ENCODE assay signal across 21 cellular contexts in the genomic region with DNA sequence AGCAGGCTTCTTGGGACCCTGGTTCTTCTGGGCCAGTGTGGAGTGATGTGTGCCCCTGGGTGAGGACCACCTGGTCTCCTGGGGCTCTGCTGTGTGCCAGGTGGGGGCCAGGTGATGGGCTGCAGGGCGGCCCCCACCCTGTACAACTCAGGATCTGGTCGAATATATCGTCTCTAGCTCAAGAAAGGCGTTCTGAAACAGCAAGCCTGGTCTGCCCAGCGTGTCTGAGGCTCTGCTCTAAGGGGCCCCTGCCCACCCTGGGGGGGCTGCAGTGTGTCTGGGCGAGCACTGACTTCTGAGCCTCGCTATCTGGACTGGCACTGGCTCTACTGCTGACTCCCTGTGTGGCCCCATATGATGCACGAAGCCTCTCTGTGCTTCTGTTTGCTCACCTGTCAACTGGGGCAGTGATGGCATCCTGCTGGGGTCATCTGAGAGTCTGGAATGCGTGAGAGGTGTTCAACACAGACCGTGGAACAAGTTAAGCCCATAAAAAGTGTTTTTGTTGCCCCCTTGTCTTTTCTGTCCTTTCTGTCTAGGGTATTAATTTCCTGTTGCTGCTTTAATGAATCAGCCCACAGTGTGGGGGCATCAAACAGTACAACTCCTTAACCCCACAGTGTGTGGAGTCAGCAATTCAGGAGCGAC. TPM values are rescaled to one million over a fixed set of nuclear protein-coding genes. Genes with fewer than 3 reads are reported as not detected.
DNase-seq lines count a peak whose midpoint lies in the region; ATAC-seq, FAIRE-seq and TF ChIP-seq lines count a peak whose summit lies in the region.
"Had no signal": no experiment of that assay in that cellular context is flagged by ENCODE, and none has a peak within 500 bp of the region (broad histone marks: within the 10 kb centered on the region; RNA-seq: fewer than 3 reads in every experiment).

No MANE protein-coding gene starts in this region.

- H3K4me2 ChIP-seq in A549 (peak overlapping the region; percentile 30; the same call in 1 of the 3 replicates), HCT116 (ENCODE audit: low read length) (peak overlapping the region; percentile 53)

- H3K9me3 Mint-ChIP-seq in WTC11 (no peaks in the 10 kb centered on the region), mesothelial cell of epicardium (no peaks in the 10 kb centered on the region)
- H3K9me3 Mint-ChIP-seq: natural killer cell had no signal

- H3K27me3 ChIP-seq in HCT116 (ENCODE audit: insufficient read depth, low read length) (no peaks in the 10 kb centered on the region), foreskin keratinocyte (no peaks in the 10 kb centered on the region)
- H3K27me3 ChIP-seq: adrenal gland, uterus had no signal

- H3K9me2 ChIP-seq in HCT116 (ENCODE audit: insufficient read depth), result no peaks in the 10 kb centered on the region

- H3K36me3 ChIP-seq in HCT116 (ENCODE audit: control insufficient read depth in 1 of 2, insufficient read depth in 2 of 2, low read length in 2 of 2), result no peaks in the 10 kb centered on the region
- H3K36me3 ChIP-seq: uterus had no signal

- no peak overlapping the region for H3K9ac ChIP-seq in HCT116 (ENCODE audit: low read length)

- H3K4me1 ChIP-seq in A549, result peaks cover 11% of the 10 kb centered on the region; the same call in 2 of the 3 replicates
- H3K4me1 ChIP-seq in HCT116 (ENCODE audit: control insufficient read depth in 1 of 2, insufficient read depth in 2 of 2, low read length in 2 of 2), result peaks cover 3 to 14% of the 10 kb centered on the region in 2 experiments; a peak in 3 of 4 replicates
- no peaks in the 10 kb centered on the region for H3K4me1 ChIP-seq in foreskin keratinocyte
- H3K4me1 ChIP-seq: uterus had no signal

- DNase-seq in A549 (ENCODE audit: low read depth in 1 of 2, low spot score in 1 of 2), result no peak
- DNase-seq in HCT116 (ENCODE audit: low read depth, low spot score), result no peak
- no peak for DNase-seq in WTC11 (ENCODE audit: low spot score)
- DNase-seq in mesothelial cell of epicardium (ENCODE audit: low spot score in 2 of 2, unreplicated experiment in 2 of 2), result no peak
- no peak for DNase-seq in medulla oblongata (ENCODE audit: extremely low spot score)
- DNase-seq in foreskin keratinocyte, result no peak
- DNase-seq in islet precursor cell, result no peak
- DNase-seq in retina, result no peak
- DNase-seq: activated CD8-positive, alpha-beta T cell treated with anti-CD3 and anti-CD28 coated beads, Interleukin-2, amount 10 ng/mL, durations not matched to agents 7 days and 5 days; activated gamma-delta T cell treated with Interleukin-2 at 50 U/mL for 16 hours; left cardiac atrium; natural killer cell; NCI-H524 treated with DMSO at 0.1 percent for 48 hours; substantia nigra; T1000; uterus had no signal

- no peak for TF ChIP-seq RAD21 in A549 (conservative IDR thresholded peaks at IDR 0.05 in 1 of 2, IDR thresholded peaks at IDR 0.05 in 1 of 2)
- no peak for TF ChIP-seq RAD21 in HCT116 (IDR thresholded peaks at IDR 0.05; ENCODE audit: low read depth)

- H3K79me2 ChIP-seq in HCT116 (ENCODE audit: insufficient read depth, low read length), result no peaks in the 10 kb centered on the region

- H3K36me3 Mint-ChIP-seq in WTC11, result no peaks in the 10 kb centered on the region
- peaks cover 10% of the 10 kb centered on the region for H3K36me3 Mint-ChIP-seq in mesothelial cell of epicardium
- H3K36me3 Mint-ChIP-seq: natural killer cell had no signal

- WGBS in A549 (ENCODE audit: missing lambda C conversion rate), result 30% methylated on average over 3 of the region's 11 CpGs

- no peaks in the 10 kb centered on the region for H4K20me1 ChIP-seq in HCT116 (ENCODE audit: insufficient read depth)

- no peak overlapping the region for H2AFZ ChIP-seq in HCT116 (ENCODE audit: low read depth, low read length, poor library complexity, severe bottlenecking)

- peak overlapping the region; percentile 95; the same call in 1 of the 2 replicates for H3K27ac Mint-ChIP-seq in WTC11
- H3K27ac Mint-ChIP-seq in mesothelial cell of epicardium, result peak overlapping the region; percentile 88
- H3K27ac Mint-ChIP-seq: activated CD8-positive, alpha-beta T cell treated with anti-CD3 and anti-CD28 coated beads, Interleukin-2, amount 10 ng/mL, durations not matched to agents 7 days and 5 days; natural killer cell had no signal

- no TSS peak for BruUV-seq in HCT116 (replicated peaks; lab: Mats Ljungman, UMichigan)

- peak; percentile 46 to 70; a peak in 3 of 6 replicates for ATAC-seq in A549
- ATAC-seq in HCT116, result peak; percentile 44
- no peak for ATAC-seq in WTC11
- ATAC-seq in foreskin keratinocyte, result no peak
- ATAC-seq: activated CD4-positive, CD25-positive, alpha-beta regulatory T cell treated with anti-CD3 and anti-CD28 coated beads, Interleukin-2, amount 50 U/mL, for 24 hours; activated CD8-positive, alpha-beta T cell treated with anti-CD3 and anti-CD28 coated beads, Interleukin-2, amount 10 ng/mL, durations not matched to agents 7 days and 5 days; natural killer cell had no signal

- FAIRE-seq in A549 (lab: Jason Lieb, UNC), result no peak
- FAIRE-seq: G401.6 had no signal

- H3K4me1 Mint-ChIP-seq in WTC11 (no peaks in the 10 kb centered on the region), mesothelial cell of epicardium (peaks cover 11% of the 10 kb centered on the region)

- H3K4me3 Mint-ChIP-seq in WTC11 (no peak overlapping the region), mesothelial cell of epicardium (no peak overlapping the region)
- H3K4me3 Mint-ChIP-seq: activated CD8-positive, alpha-beta T cell treated with anti-CD3 and anti-CD28 coated beads, Interleukin-2, amount 10 ng/mL, durations not matched to agents 7 days and 5 days; natural killer cell had no signal

- TF ChIP-seq CTCF in A549 (IDR thresholded peaks at IDR 0.05), result no peak
- no peak for TF ChIP-seq CTCF in HCT116 (IDR thresholded peaks at IDR 0.05 in 2 of 3, conservative IDR thresholded peaks at IDR 0.05 in 1 of 3; ENCODE audit: borderline replicate concordance in 1 of 3, insufficient read depth in 1 of 3, low read depth in 2 of 3, low read length in 2 of 3)
- TF ChIP-seq CTCF in WTC11 (IDR thresholded peaks at IDR 0.05), result no peak
- no peak for TF ChIP-seq CTCF in mesothelial cell of epicardium (IDR thresholded peaks at IDR 0.05; ENCODE audit: unreplicated experiment)
- TF ChIP-seq CTCF in foreskin keratinocyte (conservative IDR thresholded peaks at IDR 0.05), result no peak

- H3K4me3 ChIP-seq in A549, result no peak overlapping the region
- 0 out of 4 replicates have a peak overlapping the region, but pooled peaks of 1 of the 2 experiments have one; percentile 8 for H3K4me3 ChIP-seq in HCT116 (replicated peaks in 1 of 2; ENCODE audit: low read depth in 1 of 2, low read length in 2 of 2)
- H3K4me3 ChIP-seq: adrenal gland, coronary artery, uterus had no signal

- TF ChIP-seq POLR2A in A549 (IDR thresholded peaks at IDR 0.05; ENCODE audit: low read length) (no peak), HCT116 (IDR thresholded peaks at IDR 0.05; ENCODE audit: borderline replicate concordance, extremely low read depth, insufficient read depth, insufficient read length) (no peak)

- intact Hi-C loops in HCT116 (cut with micrococcal nuclease), result no loop called here

- POLR2A ChIA-PET in A549 (lab: Yijun Ruan, JAX), result no interaction called here
- POLR2A ChIA-PET in HCT116 (lab: Charles Lee), result no interaction called here
- POLR2A ChIA-PET in WTC11 (lab: Charles Lee), result no interaction called here

- no peaks in the 10 kb centered on the region for H3K9me3 ChIP-seq in A549
- H3K9me3 ChIP-seq in HCT116 (ENCODE audit: control insufficient read depth in 1 of 2, insufficient read depth in 1 of 2, low read depth in 1 of 2, low read length in 2 of 2), result no peaks in the 10 kb centered on the region
- H3K9me3 ChIP-seq: adrenal gland, uterus had no signal

- H3K27ac ChIP-seq in A549 (0 out of 6 replicates have a peak overlapping the region, but pooled peaks of 1 of the 2 experiments have one; percentile 30), HCT116 (ENCODE audit: low read depth, low read length) (no peak overlapping the region), foreskin keratinocyte (no peak overlapping the region)
- H3K27ac ChIP-seq: adrenal gland, coronary artery, RWPE1, uterus had no signal

- CTCF ChIA-PET in A549 (lab: Yijun Ruan, JAX) (interaction anchor here (0.8 to 2.9 kb wide), 2 partner anchors 17 to 20 kb away, joined by 4 to 9 read pairs; no protein-coding TSS in a partner anchor), HCT116 (lab: Charles Lee) (no interaction called here), WTC11 (lab: Charles Lee) (interaction anchor here (1.3 to 3.5 kb wide), 4 partner anchors 15 to 228 kb away, joined by 3 to 14 read pairs (median 4); no protein-coding TSS in a partner anchor)

- H3K27me3 Mint-ChIP-seq in WTC11 (ENCODE audit: low read depth), result no peaks in the 10 kb centered on the region
- no peaks in the 10 kb centered on the region for H3K27me3 Mint-ChIP-seq in mesothelial cell of epicardium (ENCODE audit: low read depth)

- no peak for TF ChIP-seq EP300 in A549 (IDR thresholded peaks at IDR 0.05)

- RAD21 ChIA-PET in HCT116 (lab: Charles Lee; ENCODE audit: low non-redundant PET in 1 of 2, low total read pairs in 2 of 2, uncharacterized antibody in 2 of 2, unreplicated experiment in 2 of 2), result no interaction called here

TF ChIP-seq in A549, 52 proteins besides CTCF, POLR2A, EP300 and RAD21:
- TF ChIP-seq MAFK (IDR thresholded peaks at IDR 0.05; ENCODE audit: partially characterized antibody), result peak; percentile 23
- no peak for TF ChIP-seq CHD2 (IDR thresholded peaks at IDR 0.05; ENCODE audit: low read length, partially characterized antibody)

TF ChIP-seq in HCT116, 20 proteins besides CTCF, POLR2A, EP300 and RAD21 (continues in another document):
- no peak for TF ChIP-seq FOSL1 (IDR thresholded peaks at IDR 0.05; ENCODE audit: low read depth)
- no peak for TF ChIP-seq JUND (IDR thresholded peaks at IDR 0.05)
- TF ChIP-seq EZH2 (IDR thresholded peaks at IDR 0.05), result no peak
- TF ChIP-seq ZNF274 (IDR thresholded peaks at IDR 0.05; ENCODE audit: low read depth, low read length), result no peak

TF ChIP-seq in WTC11, 78 proteins besides CTCF, POLR2A, EP300 and RAD21:
- TF ChIP-seq CREM (CRISPR knock-in tag; IDR thresholded peaks at IDR 0.05), result no peak
TF ChIP-seq in WTC11: peak in this region for 0.

RNA-seq across cellular contexts. Expression of gene TRAPPC10, which starts 56.0 kb away (rescaled TPM):
- polyA plus RNA-seq in A549 (2011; rRNA removed) (27.7 and 32.3 TPM in 2 replicates), A549 (2017; fragmentation: RNase III; extraction: RNeasy Plus Mini Kit Qiagen cat#74134 plus additional on column Dnase treatment) (11.6 to 12.3 TPM (median 11.8 TPM) in 3 replicates), foreskin keratinocyte (6.0 and 6.7 TPM in 2 replicates)
- polyA plus RNA-seq in A549 (2012; cell fraction: cytosol; rRNA removed), result 12.6 and 16.1 TPM in 2 replicates
- 29.1 and 37.9 TPM in 2 replicates for polyA plus RNA-seq in A549 (2012; cell fraction: nucleus; rRNA removed)
- polyA minus RNA-seq in A549 (2011; rRNA and poly(A)+ RNA removed), result 25.1 and 26.4 TPM in 2 replicates
- total RNA-seq in HCT116 (2021; ENCODE audit: unreplicated experiment) (31.5 TPM), WTC11 (2021) (29.3 to 34.5 TPM (median 29.7 TPM) in 3 replicates), mesothelial cell of epicardium (28.4 to 34.5 TPM (median 32.1 TPM) in 3 replicates), foreskin keratinocyte (24.3 and 27.5 TPM in 2 replicates)
- 13.1 and 16.6 TPM in 2 replicates for polyA plus RNA-seq in HCT116 (2012)

Comparison
In these comparisons a context has a peak if more than half of its experiments do, and no peak if none do; other contexts are left out.
1. ATAC-seq: peak in A549 (2 of 2) and HCT116 (single experiment); none in WTC11 (single experiment) and foreskin keratinocyte (single experiment).